Comparison of ENCODE assay signal across 15 cellular contexts in genomic region chr1:220807726-220808125, GRCh38. TPM values are rescaled to one million over a fixed set of nuclear protein-coding genes. Genes with fewer than 3 reads are reported as not detected.
A peak's percentile ranks its signal among the peaks of the same experiment; 100 is the strongest.
DNase-seq lines count a peak whose midpoint lies in the region; ATAC-seq and TF ChIP-seq lines count a peak whose summit lies in the region.
"Had no signal": no experiment of that assay in that cellular context is flagged by ENCODE, and none has a peak within 500 bp of the region (broad histone marks: within the 10 kb centered on the region; RNA-seq: fewer than 3 reads in every experiment).

No MANE protein-coding gene starts in this region.

- peak overlapping the region; percentile 91 for H3K27ac Mint-ChIP-seq in nephron progenitor cell
- H3K27ac Mint-ChIP-seq: B cell; CD8-positive, alpha-beta T cell had no signal

- intact Hi-C loops in Right ventricle myocardium inferior (cut with DNase I) = no loop called here

- no peaks in the 10 kb centered on the region for H3K36me3 ChIP-seq in right atrium auricular region
- peaks cover 0 to 18% (median 0%) of the 10 kb centered on the region in 3 donors for H3K36me3 ChIP-seq in tibial nerve
- H3K36me3 ChIP-seq: BLaER1 treated with 17β-estradiol and CSF1 and Interleukin-3, amounts not matched to agents 10 nM and 100 nM had no signal

- H3K9me3 Mint-ChIP-seq in nephron progenitor cell = no peaks in the 10 kb centered on the region
- H3K9me3 Mint-ChIP-seq: CD8-positive, alpha-beta T cell; H9 had no signal

- H3K4me3 ChIP-seq in right atrium auricular region = no peak overlapping the region
- H3K4me3 ChIP-seq in tibial nerve = no peak overlapping the region
- H3K4me3 ChIP-seq: BLaER1 treated with 17β-estradiol and CSF1 and Interleukin-3, amounts not matched to agents 10 nM and 100 nM had no signal

- no peaks in the 10 kb centered on the region for H3K27me3 ChIP-seq in right atrium auricular region
- no peaks in the 10 kb centered on the region for H3K27me3 ChIP-seq in tibial nerve
- H3K27me3 ChIP-seq: BLaER1 treated with 17β-estradiol and CSF1 and Interleukin-3, amounts not matched to agents 10 nM and 100 nM had no signal

- no peak for TF ChIP-seq POLR2A in tibial nerve (IDR thresholded peaks at IDR 0.05)

- H3K36me3 Mint-ChIP-seq in nephron progenitor cell (ENCODE audit: low read depth) = peaks cover 45% of the 10 kb centered on the region
- H3K36me3 Mint-ChIP-seq: CD8-positive, alpha-beta T cell had no signal

- peak overlapping the region; percentile 51 for H3K4me3 Mint-ChIP-seq in nephron progenitor cell
- H3K4me3 Mint-ChIP-seq: B cell; CD8-positive, alpha-beta T cell; H9 had no signal

- peaks cover 74% of the 10 kb centered on the region for H3K4me1 Mint-ChIP-seq in nephron progenitor cell

- H3K9me3 ChIP-seq in right atrium auricular region = no peaks in the 10 kb centered on the region
- H3K9me3 ChIP-seq in tibial nerve = no peaks in the 10 kb centered on the region

- 86 to 88% methylated on average over 6 of the region's 6 CpGs for WGBS in tibial nerve, 2 donors

- no peak overlapping the region for H3K27ac ChIP-seq in right atrium auricular region
- H3K27ac ChIP-seq in tibial nerve = peak overlapping the region in 3 of 4 donors; percentile 20 to 84 (median 74)
- H3K27ac ChIP-seq: BLaER1 treated with 17β-estradiol and CSF1 and Interleukin-3, amounts not matched to agents 10 nM and 100 nM had no signal

- H3K4me1 ChIP-seq in right atrium auricular region = peaks cover 0 to 10% of the 10 kb centered on the region in 2 donors
- H3K4me1 ChIP-seq in tibial nerve = peaks cover 0 to 28% (median 5%) of the 10 kb centered on the region in 4 donors

- ATAC-seq in Right ventricle myocardium inferior (no peak), GM21526 (IDR thresholded peaks at IDR 0.05; ENCODE audit: low FRiP score, unreplicated experiment) (no peak), GM18498 (IDR thresholded peaks at IDR 0.05; ENCODE audit: unreplicated experiment) (no peak)
- ATAC-seq: CD8-positive, alpha-beta T cell; HepG2 had no signal

- DNase-seq in right atrium auricular region (ENCODE audit: low spot score) = peak; percentile 52
- no peak for DNase-seq in Right ventricle myocardium inferior (ENCODE audit: missing footprints)
- no peak for DNase-seq in nephron progenitor cell
- no peak for DNase-seq in tibial nerve (ENCODE audit: low spot score in 2 of 2)
- DNase-seq: Calu3, DMS79 treated with DMSO at 0.1 percent for 48 hours, GF-D8, H9 had no signal

- H3K27me3 Mint-ChIP-seq in nephron progenitor cell (ENCODE audit: low read depth, poor library complexity) = peaks cover 4% of the 10 kb centered on the region
- H3K27me3 Mint-ChIP-seq: B cell had no signal

- TF ChIP-seq CTCF in right atrium auricular region (IDR thresholded peaks at IDR 0.05) (no peak), nephron progenitor cell (IDR thresholded peaks at IDR 0.05) (no peak), tibial nerve (IDR thresholded peaks at IDR 0.05) (no peak)

- no peak for TF ChIP-seq EP300 in tibial nerve (IDR thresholded peaks at IDR 0.05)

RNA-seq across cellular contexts. Expression of gene MTARC1, which starts 21.0 kb away (rescaled TPM):
- total RNA-seq in right atrium auricular region (1 to 10 TPM; 4.0 to 6.1 TPM), Right ventricle myocardium inferior (7.9 TPM), tibial nerve (10 to 100 TPM; 32.2 to 81.8 (median 36.5) TPM)
- total RNA-seq: A172; CD8-positive, alpha-beta T cell had no signal

RNA-seq across cellular contexts. Expression of gene MTARC2, which starts 59.6 kb away (rescaled TPM):
- total RNA-seq in right atrium auricular region (10 to 100 TPM; 13.6 to 23.6 TPM), Right ventricle myocardium inferior (27.4 TPM), tibial nerve (10 to 100 TPM; 24.3 to 40.5 (median 31.9) TPM)
- total RNA-seq: CD8-positive, alpha-beta T cell had no signal

Comparison
In these comparisons a context has a peak if more than half of its experiments do, and no peak if none do; other contexts are left out.
1. H3K27ac ChIP-seq: peak in tibial nerve (3 of 4); none in right atrium auricular region (0 of 2).